Comparison of ENCODE assay signal across 8 cellular contexts in the genomic region with DNA sequence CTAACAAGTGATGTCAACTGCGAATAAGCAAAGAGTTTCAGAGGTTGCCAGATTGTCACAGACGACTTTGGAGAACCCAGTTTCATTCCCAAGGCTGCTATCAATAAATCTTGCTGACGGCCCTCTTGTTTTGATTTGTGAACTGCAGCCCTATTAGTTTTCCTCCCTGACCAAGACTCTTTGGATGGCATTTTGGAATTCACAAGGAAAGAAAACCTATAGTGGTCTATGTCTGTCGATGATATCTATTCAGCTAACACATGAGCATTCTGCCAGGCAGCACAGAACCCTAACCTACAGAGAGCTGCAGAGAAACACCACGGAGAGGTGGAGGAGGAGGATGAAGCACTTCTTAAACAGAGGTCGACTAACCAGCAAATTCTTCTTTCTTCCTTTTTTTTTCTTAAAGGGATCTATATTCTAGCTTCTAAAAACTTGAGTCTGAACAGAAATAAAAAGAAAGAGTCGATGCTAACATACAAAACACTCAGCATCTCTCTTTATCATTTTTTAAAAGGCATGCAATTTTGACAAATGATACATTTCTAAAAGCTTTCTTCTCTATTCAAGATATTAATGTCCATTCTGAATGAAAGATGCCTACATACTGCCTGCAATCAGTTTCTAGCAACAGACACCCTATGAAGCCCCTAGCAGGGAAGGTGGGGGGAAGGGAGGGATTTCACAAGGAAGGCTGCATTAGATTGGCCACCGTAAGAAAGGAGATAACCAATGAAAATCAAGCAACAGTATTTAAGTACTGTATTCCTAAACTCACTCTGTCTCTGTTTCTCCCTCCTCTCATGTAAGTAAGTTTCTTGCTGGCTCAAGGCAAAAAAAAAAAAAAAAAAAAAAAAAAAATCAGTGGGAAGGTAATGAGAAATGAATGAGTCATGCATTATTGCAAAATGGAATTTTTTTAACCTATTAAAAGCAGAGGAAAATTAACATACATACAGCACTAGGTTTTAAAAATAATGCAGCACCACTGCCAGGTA.
DNase-seq lines count a peak whose midpoint lies in the region; ATAC-seq, FAIRE-seq and TF ChIP-seq lines count a peak whose summit lies in the region.

No MANE protein-coding gene starts in this region.

- intact Hi-C loops in CD8-positive, alpha-beta T cell (cut with DNase I, micrococcal nuclease) = no loop called here
- intact Hi-C loops in endothelial cell of umbilical vein (cut with micrococcal nuclease) = no loop called here

- no peaks in the 10 kb centered on the region for H3K9me3 ChIP-seq in CD8-positive, alpha-beta T cell (ENCODE audit: low read length)
- H3K9me3 ChIP-seq in endothelial cell of umbilical vein (replicated peaks; ENCODE audit: control insufficient read depth, insufficient read depth, low read length) = no peaks in the 10 kb centered on the region

- H3K27ac ChIP-seq in CD8-positive, alpha-beta T cell (ENCODE audit: low read depth, low read length) = no peak overlapping the region
- no peak overlapping the region for H3K27ac ChIP-seq in endothelial cell of umbilical vein (ENCODE audit: insufficient read depth, low read depth, low read length)

- TF ChIP-seq CTCF in CD8-positive, alpha-beta T cell (IDR thresholded peaks at IDR 0.05) = no peak
- TF ChIP-seq CTCF in endothelial cell of umbilical vein (IDR thresholded peaks at IDR 0.05; ENCODE audit: extremely low read depth in 1 of 2, insufficient read depth in 1 of 2, low read depth in 1 of 2, low read length in 2 of 2) (no peak), nephron (IDR thresholded peaks at IDR 0.05; ENCODE audit: unreplicated experiment in 3 of 3) (no peak)

- TF ChIP-seq POLR2A in endothelial cell of umbilical vein (IDR thresholded peaks at IDR 0.05; ENCODE audit: low read depth, low read length) = no peak

- H3K4me1 ChIP-seq in CD8-positive, alpha-beta T cell (ENCODE audit: insufficient read depth, low read length) = no peaks in the 10 kb centered on the region
- H3K4me1 ChIP-seq in endothelial cell of umbilical vein (ENCODE audit: control insufficient read depth, extremely low read depth, insufficient read depth, low read length) = peaks cover 2% of the 10 kb centered on the region

- POLR2A ChIA-PET in CD8-positive, alpha-beta T cell (lab: Charles Lee) = no interaction called here
- POLR2A ChIA-PET in endothelial cell of umbilical vein (lab: Charles Lee) = no interaction called here

- no peak overlapping the region for H3K4me2 ChIP-seq in endothelial cell of umbilical vein (ENCODE audit: insufficient read depth, low read length)

- H3K36me3 ChIP-seq in CD8-positive, alpha-beta T cell (ENCODE audit: insufficient read depth, low read length) = no peaks in the 10 kb centered on the region
- H3K36me3 ChIP-seq in endothelial cell of umbilical vein (ENCODE audit: control insufficient read depth in 2 of 2, extremely low read depth in 1 of 2, insufficient read depth in 2 of 2, low read length in 2 of 2) = no peaks in the 10 kb centered on the region

- DNase-seq in CD8-positive, alpha-beta T cell = no peak
- DNase-seq in NCI-H524 (lab: John Stamatoyannopoulos, UW) = peak; percentile 87 to 89
- peak; percentile 53 for DNase-seq in endothelial cell of umbilical vein (ENCODE audit: low read depth, low spot score)
- DNase-seq in activated CD4-positive, CD25-positive, alpha-beta regulatory T cell treated with anti-CD3 and anti-CD28 coated beads, Interleukin-2, amount 50 U/mL, for 72 hours = no peak
- no peak for DNase-seq in SKM-1 (lab: John Stamatoyannopoulos, UW; ENCODE audit: unreplicated experiment)

- no peaks in the 10 kb centered on the region for H4K20me1 ChIP-seq in endothelial cell of umbilical vein (replicated peaks; ENCODE audit: control insufficient read depth, extremely low read depth, insufficient read depth, low read length)

- BruUV-seq in endothelial cell of umbilical vein (replicated peaks; lab: Mats Ljungman, UMichigan) = no TSS peak

- H3K36me3 Mint-ChIP-seq in CD8-positive, alpha-beta T cell = no peaks in the 10 kb centered on the region
- no peaks in the 10 kb centered on the region for H3K36me3 Mint-ChIP-seq in nephron (ENCODE audit: low read depth)

- dilution Hi-C loops in endothelial cell of umbilical vein (cut with MboI; ENCODE audit: extremely low pct_ligation_motif_present, low sequenced_read_pairs) = no loop called here

- no peaks in the 10 kb centered on the region for H3K27me3 Mint-ChIP-seq in CD8-positive, alpha-beta T cell (ENCODE audit: low read depth)
- H3K27me3 Mint-ChIP-seq in nephron (ENCODE audit: low read depth) = no peaks in the 10 kb centered on the region

- H3K79me2 ChIP-seq in endothelial cell of umbilical vein (ENCODE audit: control insufficient read depth, insufficient read depth, low read length) = no peaks in the 10 kb centered on the region

- ATAC-seq in CD8-positive, alpha-beta T cell = peak; percentile 34
- ATAC-seq in GM19035 (IDR thresholded peaks at IDR 0.05; ENCODE audit: unreplicated experiment) (no peak), GM18868 (IDR thresholded peaks at IDR 0.05; ENCODE audit: unreplicated experiment) (no peak)

- FAIRE-seq in endothelial cell of umbilical vein (lab: Jason Lieb, UNC) = no peak

- H3K4me3 Mint-ChIP-seq in CD8-positive, alpha-beta T cell = peak overlapping the region; percentile 29
- peak overlapping the region; percentile 64 to 80 (median 79) for H3K4me3 Mint-ChIP-seq in nephron

- no peaks in the 10 kb centered on the region for H3K9me1 ChIP-seq in endothelial cell of umbilical vein (replicated peaks; ENCODE audit: control insufficient read depth, extremely low read depth, insufficient read depth, low read length)

- no peak overlapping the region for H2AFZ ChIP-seq in endothelial cell of umbilical vein (ENCODE audit: low read depth, low read length)

- no peaks in the 10 kb centered on the region for H3K9me3 Mint-ChIP-seq in CD8-positive, alpha-beta T cell
- H3K9me3 Mint-ChIP-seq in nephron = no peaks in the 10 kb centered on the region

- H3K27ac Mint-ChIP-seq in CD8-positive, alpha-beta T cell = no peak overlapping the region
- H3K27ac Mint-ChIP-seq in nephron = peak overlapping the region; percentile 30 to 80 (median 71)

- H3K4me1 Mint-ChIP-seq in CD8-positive, alpha-beta T cell (ENCODE audit: low read depth) = peaks cover 9% of the 10 kb centered on the region
- peaks cover 25% of the 10 kb centered on the region for H3K4me1 Mint-ChIP-seq in nephron

- H3K9ac ChIP-seq in endothelial cell of umbilical vein (replicated peaks; ENCODE audit: extremely low read depth, insufficient read depth, low read length) = no peak overlapping the region

- CTCF ChIA-PET in CD8-positive, alpha-beta T cell (lab: Charles Lee) = no interaction called here
- CTCF ChIA-PET in endothelial cell of umbilical vein (lab: Charles Lee) = interaction anchor here (0.7 to 2.3 kb wide), 4 partner anchors 9 to 76 kb away, joined by 3 to 7 read pairs (median 6); no protein-coding TSS in a partner anchor

- no peaks in the 10 kb centered on the region for H3K27me3 ChIP-seq in CD8-positive, alpha-beta T cell (ENCODE audit: insufficient read depth, low read length)
- no peaks in the 10 kb centered on the region for H3K27me3 ChIP-seq in endothelial cell of umbilical vein (ENCODE audit: control insufficient read depth in 2 of 2, insufficient read depth in 2 of 2, low read length in 2 of 2)

- no peak overlapping the region for H3K4me3 ChIP-seq in CD8-positive, alpha-beta T cell (ENCODE audit: low read depth, low read length)
- H3K4me3 ChIP-seq in endothelial cell of umbilical vein (replicated peaks in 1 of 3; ENCODE audit: insufficient read depth in 1 of 3, low read depth in 1 of 3, low read length in 3 of 3) = no peak overlapping the region

TF ChIP-seq in endothelial cell of umbilical vein, 7 proteins besides CTCF, POLR2A, EP300 and RAD21:
- no peak for TF ChIP-seq GATA2 (IDR thresholded peaks at IDR 0.05; ENCODE audit: insufficient read depth, insufficient read length, low read depth, low read length)
- TF ChIP-seq POLR2AphosphoS5 (IDR thresholded peaks at IDR 0.05; ENCODE audit: insufficient read depth, low read depth, low read length) = no peak
- TF ChIP-seq FOS (IDR thresholded peaks at IDR 0.05; ENCODE audit: borderline replicate concordance, insufficient read depth, low read length) = peak; percentile 72
- no peak for TF ChIP-seq MYC (IDR thresholded peaks at IDR 0.05; ENCODE audit: low read depth, low read length)
- peak; percentile 44 for TF ChIP-seq JUN (IDR thresholded peaks at IDR 0.05; ENCODE audit: borderline replicate concordance, insufficient read depth, insufficient read length, low read depth)
- TF ChIP-seq, protein P1, sequence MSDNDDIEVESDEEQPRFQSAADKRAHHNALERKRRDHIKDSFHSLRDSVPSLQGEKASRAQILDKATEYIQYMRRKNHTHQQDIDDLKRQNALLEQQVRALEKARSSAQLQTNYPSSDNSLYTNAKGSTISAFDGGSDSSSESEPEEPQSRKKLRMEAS (IDR thresholded peaks at IDR 0.05; ENCODE audit: insufficient read depth, insufficient read length) = no peak

Comparison
In these comparisons a context has a peak if more than half of its experiments do, and no peak if none do; other contexts are left out.
1. DNase-seq: peak in NCI-H524 (2 of 2) and endothelial cell of umbilical vein (single experiment); none in CD8-positive, alpha-beta T cell (0 of 7), activated CD4-positive, CD25-positive, alpha-beta regulatory T cell treated with anti-CD3 and anti-CD28 coated beads, Interleukin-2, amount 50 U/mL, for 72 hours (single experiment) and SKM-1 (single experiment).